ENCODE assay signal across 15 cellular contexts in the genomic region with DNA sequence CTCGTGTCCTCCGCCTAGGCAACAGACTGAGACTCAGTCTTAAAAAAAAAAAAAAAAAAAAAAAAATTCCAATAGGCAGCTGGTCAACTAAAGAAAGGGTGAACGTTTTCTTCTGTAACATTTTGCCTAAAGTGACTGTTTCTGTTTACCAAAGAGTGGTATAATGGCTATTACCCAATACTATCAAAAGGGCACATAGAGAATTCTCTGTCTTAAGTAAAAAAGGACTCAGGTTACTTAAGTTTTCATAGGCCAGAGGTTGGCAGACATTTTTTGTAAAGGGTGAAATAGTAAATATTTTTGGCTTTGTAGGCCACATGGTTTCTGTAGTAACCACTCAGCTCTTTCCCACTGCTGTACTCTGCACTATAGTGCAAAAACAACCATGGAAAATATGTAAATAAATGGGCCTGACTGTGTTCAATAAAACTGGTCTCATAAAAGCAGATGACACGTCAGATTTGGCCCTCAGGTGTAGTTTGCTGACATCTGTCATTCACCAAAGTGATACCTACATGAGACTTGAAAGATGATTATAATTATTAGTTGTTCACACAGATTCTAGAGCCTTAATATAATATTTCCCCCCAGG.
A peak's percentile ranks its signal among the peaks of the same experiment; 100 is the strongest.
DNase-seq lines count a peak whose midpoint lies in the region; ATAC-seq and TF ChIP-seq lines count a peak whose summit lies in the region.
"Had no signal": no experiment of that assay in that cellular context is flagged by ENCODE, and none has a peak within 500 bp of the region (broad histone marks: within the 10 kb centered on the region; RNA-seq: fewer than 3 reads in every experiment).

No MANE protein-coding gene starts in this region.

- CTCF ChIA-PET in PC-3 (lab: Charles Lee): no interaction called here
- CTCF ChIA-PET in GM10248 (lab: Yijun Ruan, JAX): interaction anchor here (0.7 to 2.6 kb wide), 4 partner anchors 11 to 659 kb away, joined by 3 to 11 read pairs (median 6); a partner anchor contains a TSS

- no peaks in the 10 kb centered on the region for H3K4me1 ChIP-seq in PC-3 (ENCODE audit: insufficient read depth, low read length)
- H3K4me1 ChIP-seq: HAP-1 had no signal

- no peak overlapping the region for H3K4me2 ChIP-seq in PC-3 (ENCODE audit: low read length)

- intact Hi-C loops in PC-3 (cut with micrococcal nuclease): loop anchor here (5.0 kb wide), 1 partner anchor 37 kb away; no protein-coding TSS in a partner anchor

- DNase-seq in PC-3 (no peak), fibroblast of villous mesenchyme (ENCODE audit: low read depth) (peak; percentile 81), renal cortical epithelial cell (ENCODE audit: low read depth) (peak; percentile 33), GM10248 (ENCODE audit: extremely low spot score) (no peak)
- no peak for DNase-seq in activated naive CD4-positive, alpha-beta T cell treated with Interleukin-2 at 50 U/mL for 16 hours
- DNase-seq: GF-D8, KG1, NCI-H187 treated with DMSO at 0.1 percent for 48 hours, NCI-H2171 had no signal

- H3K27ac ChIP-seq in PC-3 (ENCODE audit: low read length): no peak overlapping the region
- H3K27ac ChIP-seq: HL-60 had no signal

- no peaks in the 10 kb centered on the region for H3K9me2 ChIP-seq in PC-3 (replicated peaks; ENCODE audit: low read length)

- no peaks in the 10 kb centered on the region for H3K27me3 ChIP-seq in PC-3 (ENCODE audit: low read length)
- H3K27me3 ChIP-seq: BLaER1 had no signal

- no peak overlapping the region for H3K4me3 ChIP-seq in PC-3 (ENCODE audit: low read length)
- no peak overlapping the region for H3K4me3 ChIP-seq in fibroblast of villous mesenchyme (ENCODE audit: low read depth, low read length)
- H3K4me3 ChIP-seq: BLaER1, HAP-1 had no signal

- peak; percentile 35 for ATAC-seq in HG02885 (IDR thresholded peaks at IDR 0.05; ENCODE audit: poor library complexity, unreplicated experiment)
- ATAC-seq in PC-3: peak; percentile 73
- no peak for ATAC-seq in HG02981 (IDR thresholded peaks at IDR 0.05; ENCODE audit: unreplicated experiment)
- no peak for ATAC-seq in GM18873 (IDR thresholded peaks at IDR 0.05; ENCODE audit: low FRiP score, unreplicated experiment)

- POLR2A ChIA-PET in PC-3 (lab: Charles Lee; ENCODE audit: unreplicated experiment) (interaction anchor here (0.6 kb wide), 1 partner anchor 28 kb away, joined by 6 read pairs; no protein-coding TSS in a partner anchor), GM10248 (lab: Yijun Ruan, JAX) (interaction anchor here (0.5 to 0.7 kb wide), 4 partner anchors 38 to 705 kb away, joined by 3 to 7 read pairs (median 4); no protein-coding TSS in a partner anchor)

- no peak overlapping the region for H3K9ac ChIP-seq in PC-3 (ENCODE audit: low read length)
- H3K9ac ChIP-seq: BLaER1 had no signal

- H3F3A ChIP-seq in PC-3 (ENCODE audit: low read length, unreplicated experiment): no peaks in the 10 kb centered on the region

- H3K36me3 ChIP-seq in PC-3 (ENCODE audit: low read depth, low read length): peaks cover 10% of the 10 kb centered on the region; the same call in 1 of the 2 replicates

- BruUV-seq in PC-3 (replicated peaks; lab: Mats Ljungman, UMichigan): no TSS peak

- no peak overlapping the region for H2AFZ ChIP-seq in PC-3 (ENCODE audit: low read length)

- H3K79me2 ChIP-seq in PC-3 (ENCODE audit: low read length): no peaks in the 10 kb centered on the region

- no peaks in the 10 kb centered on the region for H4K20me1 ChIP-seq in PC-3 (ENCODE audit: low read length)
- H4K20me1 ChIP-seq: BLaER1 had no signal

- H3K9me3 ChIP-seq in PC-3 (ENCODE audit: low read length): no peaks in the 10 kb centered on the region
- H3K9me3 ChIP-seq: BLaER1, HAP-1 had no signal

- no peak for TF ChIP-seq CTCF in PC-3 (conservative IDR thresholded peaks at IDR 0.05; ENCODE audit: low read depth, low read length)
- no peak for TF ChIP-seq CTCF in fibroblast of villous mesenchyme (IDR thresholded peaks at IDR 0.05; ENCODE audit: insufficient read depth, low read depth, low read length)
- TF ChIP-seq CTCF in GM10248 (IDR thresholded peaks at IDR 0.05; ENCODE audit: control extremely low read depth, extremely low read depth, low read depth, missing control alignments): no peak

Comparison
In these comparisons a context has a peak if more than half of its experiments do, and no peak if none do; other contexts are left out.
1. ATAC-seq: peak in HG02885 (single experiment) and PC-3 (single experiment); none in HG02981 (single experiment) and GM18873 (single experiment).
2. DNase-seq: peak in fibroblast of villous mesenchyme (single experiment) and renal cortical epithelial cell (single experiment); none in PC-3 (single experiment), GM10248 (single experiment) and activated naive CD4-positive, alpha-beta T cell treated with Interleukin-2 at 50 U/mL for 16 hours (single experiment).